Comparison of ENCODE assay signal across 18 cellular contexts in the genomic region with DNA sequence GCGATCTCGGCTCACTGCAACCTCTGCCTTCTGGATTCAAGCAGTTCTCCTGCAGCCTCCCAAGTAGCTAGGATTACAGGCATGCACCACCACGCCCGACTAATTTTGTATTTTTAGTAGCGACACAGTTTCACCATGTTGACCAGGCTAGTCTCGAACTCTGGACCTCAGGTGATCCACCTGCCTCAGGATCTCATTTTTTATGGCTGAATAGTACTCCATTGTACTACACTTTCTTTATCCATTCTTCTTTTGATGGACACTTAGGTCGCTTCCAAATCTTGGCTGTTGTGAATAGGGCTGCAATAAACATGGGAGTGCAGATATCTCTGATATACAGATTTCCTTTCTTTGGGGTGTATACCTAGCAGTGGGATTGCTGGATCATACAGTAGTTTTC. TPM values are rescaled to one million over a fixed set of nuclear protein-coding genes. Genes with fewer than 3 reads are reported as not detected.
DNase-seq lines count a peak whose midpoint lies in the region; ATAC-seq and TF ChIP-seq lines count a peak whose summit lies in the region.
"Had no signal": no experiment of that assay in that cellular context is flagged by ENCODE, and none has a peak within 500 bp of the region (broad histone marks: within the 10 kb centered on the region; RNA-seq: fewer than 3 reads in every experiment).

No MANE protein-coding gene starts in this region.

- no peaks in the 10 kb centered on the region for H3K27me3 ChIP-seq in mammary epithelial cell (ENCODE audit: insufficient read depth, low read length)
- H3K27me3 ChIP-seq in naive thymus-derived CD4-positive, alpha-beta T cell (ENCODE audit: control insufficient read depth in 2 of 2, insufficient read depth in 2 of 2, low read length in 2 of 2), result no peaks in the 10 kb centered on the region

- 97% methylated on average over 7 of the region's 7 CpGs for WGBS in mammary epithelial cell (ENCODE audit: low coverage, missing lambda C conversion rate)

- DNase-seq in MCF 10A (ENCODE audit: unreplicated experiment) (no peak), mammary epithelial cell (no peak), chondrocyte (ENCODE audit: low spot score) (no peak), natural killer cell (no peak)
- DNase-seq in stimulated activated effector memory CD8-positive, alpha-beta T cell treated with anti-CD3 and anti-CD28 coated beads, Interleukin-12 subunit alpha, Interleukin-12 subunit beta, amount 100 ng/mL, for 72 hours (ENCODE audit: low spot score in 2 of 2), result no peak
- no peak for DNase-seq in naive thymus-derived CD4-positive, alpha-beta T cell
- DNase-seq in activated CD8-positive, alpha-beta T cell treated with anti-CD3 and anti-CD28 coated beads, Interleukin-2, amount 10 ng/mL, durations not matched to agents 7 days and 5 days, result no peak
- DNase-seq: C1 segment of cervical spinal cord; Calu3; CD4-positive, alpha-beta memory T cell; COR-L47; DMS53; DMS79 treated with DMSO at 0.1 percent for 48 hours; GF-D8; GOT3 had no signal

- no peak overlapping the region for H3K27ac ChIP-seq in mammary epithelial cell (ENCODE audit: insufficient read depth, low read depth, low read length)
- H3K27ac ChIP-seq in naive thymus-derived CD4-positive, alpha-beta T cell (ENCODE audit: low read depth, low read length), result no peak overlapping the region

- ATAC-seq in stimulated activated effector memory CD8-positive, alpha-beta T cell treated with anti-CD3 and anti-CD28 coated beads, Interleukin-12 subunit alpha, Interleukin-12 subunit beta, amount 100 ng/mL, for 72 hours, result no peak
- ATAC-seq in naive thymus-derived CD4-positive, alpha-beta T cell, result no peak
- no peak for ATAC-seq in activated CD8-positive, alpha-beta T cell treated with anti-CD3 and anti-CD28 coated beads, Interleukin-2, amount 10 ng/mL, durations not matched to agents 7 days and 5 days
- no peak for ATAC-seq in natural killer cell

- TF ChIP-seq CTCF in MCF 10A (IDR thresholded peaks at IDR 0.05; ENCODE audit: unreplicated experiment) (no peak), mammary epithelial cell (conservative IDR thresholded peaks at IDR 0.05 in 1 of 2, IDR thresholded peaks at IDR 0.05 in 1 of 2; ENCODE audit: extremely low read depth in 1 of 2, insufficient read depth in 1 of 2, low read depth in 1 of 2, low read length in 2 of 2) (no peak), chondrocyte (IDR thresholded peaks at IDR 0.05) (no peak), natural killer cell (IDR thresholded peaks at IDR 0.05) (no peak)

- H3K4me1 ChIP-seq in mammary epithelial cell (ENCODE audit: insufficient read depth, low read length), result peaks cover 5% of the 10 kb centered on the region
- no peaks in the 10 kb centered on the region for H3K4me1 ChIP-seq in naive thymus-derived CD4-positive, alpha-beta T cell (ENCODE audit: control insufficient read depth in 2 of 2, insufficient read depth in 2 of 2, low read length in 2 of 2)
- H3K4me1 ChIP-seq: HAP-1 had no signal

- POLR2A ChIA-PET in MCF 10A (lab: Yijun Ruan, JAX), result interaction anchor here (0.6 kb wide), 1 partner anchor 16 kb away, joined by 4 read pairs; no protein-coding TSS in a partner anchor
- POLR2A ChIA-PET in naive thymus-derived CD4-positive, alpha-beta T cell (lab: Charles Lee), result no interaction called here
- POLR2A ChIA-PET in activated CD8-positive, alpha-beta T cell treated with anti-CD3 and anti-CD28 coated beads, Interleukin-2, amount 10 ng/mL, durations not matched to agents 7 days and 5 days (lab: Charles Lee), result no interaction called here

- H2AFZ ChIP-seq in mammary epithelial cell (ENCODE audit: low read depth, low read length), result no peak overlapping the region

- in situ Hi-C loops in mammary epithelial cell (cut with MboI; ENCODE audit: low sequenced_read_pairs in 2 of 2), result no loop called here

- H3K36me3 Mint-ChIP-seq in MCF 10A (ENCODE audit: insufficient read depth, unreplicated experiment) (peaks cover 99% of the 10 kb centered on the region), IgD-negative memory B cell (no peaks in the 10 kb centered on the region), chondrocyte (ENCODE audit: low read depth) (peaks cover 31% of the 10 kb centered on the region), natural killer cell (peaks cover 12% of the 10 kb centered on the region)
- peaks cover 100% of the 10 kb centered on the region for H3K36me3 Mint-ChIP-seq in stimulated activated effector memory CD8-positive, alpha-beta T cell treated with anti-CD3 and anti-CD28 coated beads, Interleukin-12 subunit alpha, Interleukin-12 subunit beta, amount 100 ng/mL, for 72 hours
- peaks cover 6 to 31% (median 24%) of the 10 kb centered on the region in 5 donors for H3K36me3 Mint-ChIP-seq in naive thymus-derived CD4-positive, alpha-beta T cell
- peaks cover 49% of the 10 kb centered on the region for H3K36me3 Mint-ChIP-seq in activated CD8-positive, alpha-beta T cell treated with anti-CD3 and anti-CD28 coated beads, Interleukin-2, amount 10 ng/mL, durations not matched to agents 7 days and 5 days (ENCODE audit: low read depth)

- no peaks in the 10 kb centered on the region for H3K9me3 ChIP-seq in mammary epithelial cell (replicated peaks; ENCODE audit: insufficient read depth, low read length)
- no peaks in the 10 kb centered on the region for H3K9me3 ChIP-seq in naive thymus-derived CD4-positive, alpha-beta T cell (ENCODE audit: control insufficient read depth in 2 of 3, low read length in 3 of 3)
- H3K9me3 ChIP-seq: HAP-1 had no signal

- dilution Hi-C loops in mammary epithelial cell (cut with HindIII; ENCODE audit: low sequenced_read_pairs), result no loop called here

- H3K4me3 Mint-ChIP-seq in MCF 10A (ENCODE audit: unreplicated experiment) (no peak overlapping the region), IgD-negative memory B cell (no peak overlapping the region), chondrocyte (ENCODE audit: unreplicated experiment) (no peak overlapping the region), natural killer cell (no peak overlapping the region)
- no peak overlapping the region for H3K4me3 Mint-ChIP-seq in stimulated activated effector memory CD8-positive, alpha-beta T cell treated with anti-CD3 and anti-CD28 coated beads, Interleukin-12 subunit alpha, Interleukin-12 subunit beta, amount 100 ng/mL, for 72 hours
- H3K4me3 Mint-ChIP-seq in naive thymus-derived CD4-positive, alpha-beta T cell, result no peak overlapping the region
- H3K4me3 Mint-ChIP-seq in activated CD8-positive, alpha-beta T cell treated with anti-CD3 and anti-CD28 coated beads, Interleukin-2, amount 10 ng/mL, durations not matched to agents 7 days and 5 days, result no peak overlapping the region
- H3K4me3 Mint-ChIP-seq: CD4-positive, alpha-beta memory T cell had no signal

- H3K27me3 Mint-ChIP-seq in MCF 10A (ENCODE audit: insufficient read depth, unreplicated experiment) (no peaks in the 10 kb centered on the region), IgD-negative memory B cell (no peaks in the 10 kb centered on the region), chondrocyte (ENCODE audit: low read depth) (no peaks in the 10 kb centered on the region), natural killer cell (ENCODE audit: low read depth in 2 of 2) (no peaks in the 10 kb centered on the region)
- no peaks in the 10 kb centered on the region for H3K27me3 Mint-ChIP-seq in naive thymus-derived CD4-positive, alpha-beta T cell
- no peaks in the 10 kb centered on the region for H3K27me3 Mint-ChIP-seq in activated CD8-positive, alpha-beta T cell treated with anti-CD3 and anti-CD28 coated beads, Interleukin-2, amount 10 ng/mL, durations not matched to agents 7 days and 5 days (ENCODE audit: low read depth)
- H3K27me3 Mint-ChIP-seq: CD4-positive, alpha-beta memory T cell had no signal

- peaks cover 7% of the 10 kb centered on the region for H3K4me1 Mint-ChIP-seq in MCF 10A (ENCODE audit: insufficient read depth, unreplicated experiment)
- peaks cover 0 to 4% (median 0%) of the 10 kb centered on the region in 3 donors for H3K4me1 Mint-ChIP-seq in IgD-negative memory B cell
- peaks cover 11% of the 10 kb centered on the region for H3K4me1 Mint-ChIP-seq in chondrocyte (ENCODE audit: low read depth)
- no peaks in the 10 kb centered on the region for H3K4me1 Mint-ChIP-seq in stimulated activated effector memory CD8-positive, alpha-beta T cell treated with anti-CD3 and anti-CD28 coated beads, Interleukin-12 subunit alpha, Interleukin-12 subunit beta, amount 100 ng/mL, for 72 hours
- H3K4me1 Mint-ChIP-seq in naive thymus-derived CD4-positive, alpha-beta T cell, result peaks cover 7 to 11% (median 9%) of the 10 kb centered on the region in 7 donors
- no peaks in the 10 kb centered on the region for H3K4me1 Mint-ChIP-seq in activated CD8-positive, alpha-beta T cell treated with anti-CD3 and anti-CD28 coated beads, Interleukin-2, amount 10 ng/mL, durations not matched to agents 7 days and 5 days (ENCODE audit: low read depth)
- peaks cover 6 to 13% of the 10 kb centered on the region in 2 donors for H3K4me1 Mint-ChIP-seq in natural killer cell

- CTCF ChIA-PET in MCF 10A (lab: Yijun Ruan, JAX), result interaction anchor here (1.2 kb wide), 1 partner anchor 9 kb away, joined by 3 read pairs; no protein-coding TSS in a partner anchor
- CTCF ChIA-PET in mammary epithelial cell (lab: Charles Lee; ENCODE audit: low non-redundant PET), result no interaction called here
- CTCF ChIA-PET in naive thymus-derived CD4-positive, alpha-beta T cell (lab: Charles Lee), result no interaction called here
- CTCF ChIA-PET in activated CD8-positive, alpha-beta T cell treated with anti-CD3 and anti-CD28 coated beads, Interleukin-2, amount 10 ng/mL, durations not matched to agents 7 days and 5 days (lab: Charles Lee), result interaction anchor here (1.6 kb wide), 1 partner anchor 25 kb away, joined by 5 read pairs; no protein-coding TSS in a partner anchor

- no TSS peak for BruUV-seq in MCF 10A (replicated peaks; lab: Mats Ljungman, UMichigan)
- no TSS peak for BruUV-seq in mammary epithelial cell (replicated peaks; lab: Mats Ljungman, UMichigan)

- H3K4me2 ChIP-seq in mammary epithelial cell (ENCODE audit: insufficient read depth, low read depth, low read length), result no peak overlapping the region

- no peaks in the 10 kb centered on the region for H3K9me3 Mint-ChIP-seq in MCF 10A (ENCODE audit: unreplicated experiment)
- H3K9me3 Mint-ChIP-seq in IgD-negative memory B cell, result peaks cover 0 to 2% (median 0%) of the 10 kb centered on the region in 3 donors
- H3K9me3 Mint-ChIP-seq in chondrocyte (ENCODE audit: low read depth), result no peaks in the 10 kb centered on the region
- no peaks in the 10 kb centered on the region for H3K9me3 Mint-ChIP-seq in stimulated activated effector memory CD8-positive, alpha-beta T cell treated with anti-CD3 and anti-CD28 coated beads, Interleukin-12 subunit alpha, Interleukin-12 subunit beta, amount 100 ng/mL, for 72 hours
- no peaks in the 10 kb centered on the region for H3K9me3 Mint-ChIP-seq in naive thymus-derived CD4-positive, alpha-beta T cell
- H3K9me3 Mint-ChIP-seq in activated CD8-positive, alpha-beta T cell treated with anti-CD3 and anti-CD28 coated beads, Interleukin-2, amount 10 ng/mL, durations not matched to agents 7 days and 5 days (ENCODE audit: insufficient read depth), result no peaks in the 10 kb centered on the region
- no peaks in the 10 kb centered on the region for H3K9me3 Mint-ChIP-seq in natural killer cell
- H3K9me3 Mint-ChIP-seq: CD4-positive, alpha-beta memory T cell had no signal

- no peaks in the 10 kb centered on the region for H4K20me1 ChIP-seq in mammary epithelial cell (ENCODE audit: insufficient read depth, low read length)

- intact Hi-C loops in MCF 10A (cut with micrococcal nuclease) (no loop called here), mammary epithelial cell (cut with micrococcal nuclease) (no loop called here), natural killer cell (cut with micrococcal nuclease) (no loop called here)
- intact Hi-C loops in naive thymus-derived CD4-positive, alpha-beta T cell (cut with micrococcal nuclease), result no loop called here

- H3K9ac ChIP-seq in mammary epithelial cell (ENCODE audit: insufficient read depth, low read length), result no peak overlapping the region

- H3K27ac Mint-ChIP-seq in MCF 10A (ENCODE audit: low read depth, unreplicated experiment) (peak overlapping the region; percentile 11), IgD-negative memory B cell (peak overlapping the region in 2 of 3 donors; percentile 25 to 39), chondrocyte (ENCODE audit: unreplicated experiment) (peak overlapping the region; percentile 57), natural killer cell (no peak overlapping the region)
- peak overlapping the region; percentile 16 for H3K27ac Mint-ChIP-seq in stimulated activated effector memory CD8-positive, alpha-beta T cell treated with anti-CD3 and anti-CD28 coated beads, Interleukin-12 subunit alpha, Interleukin-12 subunit beta, amount 100 ng/mL, for 72 hours
- peak overlapping the region in 2 of 9 donors; percentile 26 to 33 for H3K27ac Mint-ChIP-seq in naive thymus-derived CD4-positive, alpha-beta T cell
- H3K27ac Mint-ChIP-seq in activated CD8-positive, alpha-beta T cell treated with anti-CD3 and anti-CD28 coated beads, Interleukin-2, amount 10 ng/mL, durations not matched to agents 7 days and 5 days, result no peak overlapping the region

- peaks cover 44% of the 10 kb centered on the region for H3K36me3 ChIP-seq in mammary epithelial cell (ENCODE audit: insufficient read depth, low read length)
- peaks cover 21 to 88% (median 28%) of the 10 kb centered on the region in 3 experiments for H3K36me3 ChIP-seq in naive thymus-derived CD4-positive, alpha-beta T cell (ENCODE audit: control insufficient read depth in 2 of 3, insufficient read depth in 3 of 3, low read length in 3 of 3)

- peaks cover 75% of the 10 kb centered on the region for H3K79me2 ChIP-seq in mammary epithelial cell (ENCODE audit: insufficient read depth, low read length)

- no peak overlapping the region for H3K4me3 ChIP-seq in mammary epithelial cell (replicated peaks in 1 of 3; ENCODE audit: insufficient read depth in 1 of 3, low read depth in 2 of 3, low read length in 3 of 3)
- H3K4me3 ChIP-seq in naive thymus-derived CD4-positive, alpha-beta T cell (ENCODE audit: low read length), result no peak overlapping the region
- H3K4me3 ChIP-seq: HAP-1 had no signal

RNA-seq across cellular contexts. Expression of a gene that starts 20.8 kb away (rescaled TPM):
- total RNA-seq in MCF 10A (2022) (173 and 203 TPM in 2 replicates), mammary epithelial cell (100 to 1,000 TPM; 223 to 263 TPM), chondrocyte (156 to 210 TPM (median 161 TPM) in 3 replicates), natural killer cell (100 to 1,000 TPM; 134 to 142 (median 140) TPM)
- polyA plus RNA-seq in mammary epithelial cell (191 TPM), IgD-negative memory B cell (377 TPM)
- polyA minus RNA-seq in mammary epithelial cell, result 333 TPM
- total RNA-seq in naive thymus-derived CD4-positive, alpha-beta T cell, result 100 to 1,000 TPM; 139 to 270 (median 160) TPM
- polyA plus RNA-seq in naive thymus-derived CD4-positive, alpha-beta T cell, result 100 to 1,000 TPM; 458 to 542 TPM
- total RNA-seq in activated CD8-positive, alpha-beta T cell treated with anti-CD3 and anti-CD28 coated beads, Interleukin-2, amount 10 ng/mL, durations not matched to agents 7 days and 5 days, result 100 to 1,000 TPM; 302 to 308 TPM

RNA-seq across cellular contexts. Expression of a gene that starts 21.0 kb away (rescaled TPM):
- total RNA-seq in MCF 10A (2022) (59.6 and 67.2 TPM in 2 replicates), mammary epithelial cell (10 to 100 TPM; 40.2 to 66.8 TPM), chondrocyte (29.5 to 33.9 TPM (median 29.8 TPM) in 3 replicates), natural killer cell (10 to 100 TPM; 15.0 to 22.2 (median 20.6) TPM)
- polyA plus RNA-seq in mammary epithelial cell (38.1 TPM), IgD-negative memory B cell (12.5 TPM)
- polyA minus RNA-seq in mammary epithelial cell, result 50.3 TPM
- total RNA-seq in naive thymus-derived CD4-positive, alpha-beta T cell, result 10 to 100 TPM; 17.4 to 45.7 (median 24.5) TPM
- 10 to 100 TPM; 10.9 to 14.4 TPM for polyA plus RNA-seq in naive thymus-derived CD4-positive, alpha-beta T cell
- 10 to 100 TPM; 33.0 to 35.2 TPM for total RNA-seq in activated CD8-positive, alpha-beta T cell treated with anti-CD3 and anti-CD28 coated beads, Interleukin-2, amount 10 ng/mL, durations not matched to agents 7 days and 5 days

RNA-seq across cellular contexts. Expression of a gene that starts 46.8 kb away (rescaled TPM):
- total RNA-seq in MCF 10A (2022) (280 and 286 TPM in 2 replicates), mammary epithelial cell (100 to 1,000 TPM in 1 of 2 donors, 10 to 100 TPM in 1; 73.0 to 187 TPM), chondrocyte (88.8 to 111 TPM (median 89.5 TPM) in 3 replicates), natural killer cell (100 to 1,000 TPM in 2 of 3 donors, 10 to 100 TPM in 1; 100.0 to 106 (median 101) TPM)
- polyA plus RNA-seq in mammary epithelial cell (265 TPM), IgD-negative memory B cell (316 TPM)
- polyA minus RNA-seq in mammary epithelial cell, result 125 TPM
- 100 to 1,000 TPM; 117 to 180 (median 122) TPM for total RNA-seq in naive thymus-derived CD4-positive, alpha-beta T cell
- 100 to 1,000 TPM; 283 to 295 TPM for polyA plus RNA-seq in naive thymus-derived CD4-positive, alpha-beta T cell
- 100 to 1,000 TPM; 185 to 200 TPM for total RNA-seq in activated CD8-positive, alpha-beta T cell treated with anti-CD3 and anti-CD28 coated beads, Interleukin-2, amount 10 ng/mL, durations not matched to agents 7 days and 5 days

RNA-seq across cellular contexts. Expression of a gene that starts 52.2 kb away (rescaled TPM):
- total RNA-seq in MCF 10A (2022) (29.9 and 30.9 TPM in 2 replicates), mammary epithelial cell (10 to 100 TPM; 21.2 to 44.8 TPM), chondrocyte (39.3 to 48.2 TPM (median 47.1 TPM) in 3 replicates), natural killer cell (10 to 100 TPM; 13.1 to 20.4 (median 16.4) TPM)
- polyA plus RNA-seq in mammary epithelial cell (62.8 TPM), IgD-negative memory B cell (21.8 TPM)
- 21.9 TPM for polyA minus RNA-seq in mammary epithelial cell
- 10 to 100 TPM; 22.5 to 34.3 (median 26.9) TPM for total RNA-seq in naive thymus-derived CD4-positive, alpha-beta T cell
- polyA plus RNA-seq in naive thymus-derived CD4-positive, alpha-beta T cell, result 10 to 100 TPM; 40.7 to 42.8 TPM
- total RNA-seq in activated CD8-positive, alpha-beta T cell treated with anti-CD3 and anti-CD28 coated beads, Interleukin-2, amount 10 ng/mL, durations not matched to agents 7 days and 5 days, result 10 to 100 TPM; 37.5 to 38.2 TPM

RNA-seq across cellular contexts. Expression of a gene that starts 57.4 kb away (rescaled TPM):
- total RNA-seq in MCF 10A (2022), result not detected in 2 replicates
- total RNA-seq in mammary epithelial cell, result under 1 TPM in 1 of 2 donors, not detected in 1; 0.33 TPM
- polyA plus RNA-seq in mammary epithelial cell, result 0.07 TPM
- not detected for polyA minus RNA-seq in mammary epithelial cell
- polyA plus RNA-seq in IgD-negative memory B cell, result 105 TPM
- 0.40 to 0.85 TPM in 2 of 3 replicates, not detected in the other for total RNA-seq in chondrocyte
- total RNA-seq in naive thymus-derived CD4-positive, alpha-beta T cell, result 10 to 100 TPM; 40.4 to 69.0 (median 61.4) TPM
- 100 to 1,000 TPM; 105 to 112 TPM for polyA plus RNA-seq in naive thymus-derived CD4-positive, alpha-beta T cell
- total RNA-seq in activated CD8-positive, alpha-beta T cell treated with anti-CD3 and anti-CD28 coated beads, Interleukin-2, amount 10 ng/mL, durations not matched to agents 7 days and 5 days, result 10 to 100 TPM; 48.1 to 48.4 TPM
- 10 to 100 TPM; 44.7 to 75.6 (median 50.3) TPM for total RNA-seq in natural killer cell
- total RNA-seq: G401 had no signal

Comparison
In these comparisons a context has a peak if more than half of its experiments do, and no peak if none do; other contexts are left out.
1. CTCF ChIA-PET loops: an anchor here in MCF 10A (1.2 kb wide) and activated CD8-positive, alpha-beta T cell treated with anti-CD3 and anti-CD28 coated beads, Interleukin-2, amount 10 ng/mL, durations not matched to agents 7 days and 5 days (1.6 kb wide); none called in mammary epithelial cell and naive thymus-derived CD4-positive, alpha-beta T cell.
2. H3K27ac Mint-ChIP-seq: peak in MCF 10A (single experiment), IgD-negative memory B cell (2 of 3), chondrocyte (single experiment) and stimulated activated effector memory CD8-positive, alpha-beta T cell treated with anti-CD3 and anti-CD28 coated beads, Interleukin-12 subunit alpha, Interleukin-12 subunit beta, amount 100 ng/mL, for 72 hours (single experiment); none in activated CD8-positive, alpha-beta T cell treated with anti-CD3 and anti-CD28 coated beads, Interleukin-2, amount 10 ng/mL, durations not matched to agents 7 days and 5 days (single experiment) and natural killer cell (0 of 2).